ENCODE assay signal across 17 cellular contexts in genomic region chr9:76107487-76107886, GRCh38.
A peak's percentile ranks its signal among the peaks of the same experiment; 100 is the strongest.
DNase-seq lines count a peak whose midpoint lies in the region; ATAC-seq and TF ChIP-seq lines count a peak whose summit lies in the region.
"Had no signal": no experiment of that assay in that cellular context is flagged by ENCODE, and none has a peak within 500 bp of the region (broad histone marks: within the 10 kb centered on the region; RNA-seq: fewer than 3 reads in every experiment).

No MANE protein-coding gene starts in this region.

- DNase-seq in C1 segment of cervical spinal cord (lab: John Stamatoyannopoulos, UW), result peak in 8 of 14 donors; percentile 6 to 49 (median 10)
- peak; percentile 13 to 37 for DNase-seq in cardiac fibroblast (ENCODE audit: low read depth in 2 of 2)
- peak; percentile 36 for DNase-seq in left cardiac atrium
- DNase-seq in sigmoid colon, result peak; percentile 74
- no peak for DNase-seq in NCI-H1436 (lab: John Stamatoyannopoulos, UW)
- no peak for DNase-seq in glutamatergic neuron
- no peak for DNase-seq in activated CD4-positive, CD25-positive, alpha-beta regulatory T cell treated with anti-CD3 and anti-CD28 coated beads, Interleukin-2, amount 50 U/mL, for 72 hours
- DNase-seq: activated CD4-positive, alpha-beta T cell treated with anti-CD3 and anti-CD28 coated beads for 1 hour; activated naive CD4-positive, alpha-beta T cell treated with anti-CD3 and anti-CD28 coated beads, Interleukin-2, amount 10 ng/mL, durations not matched to agents 7 days and 5 days; AML-193; central memory CD4-positive, alpha-beta T cell; endodermal cell; mesenchymal stem cell; NCI-H1694 treated with DMSO at 0.1 percent for 48 hours; retina had no signal

- no peak overlapping the region for H3K4me3 ChIP-seq in cardiac fibroblast (replicated peaks in 1 of 2; ENCODE audit: low read depth in 2 of 2, low read length in 2 of 2)
- no peak overlapping the region for H3K4me3 ChIP-seq in sigmoid colon

- intact Hi-C loops in left cardiac atrium (cut with DNase I) (no loop called here), sigmoid colon (cut with DNase I) (no loop called here)

- H3K27me3 Mint-ChIP-seq in glutamatergic neuron (ENCODE audit: unreplicated experiment), result no peaks in the 10 kb centered on the region
- H3K27me3 Mint-ChIP-seq: activated naive CD4-positive, alpha-beta T cell treated with anti-CD3 and anti-CD28 coated beads, Interleukin-2, amount 10 ng/mL, durations not matched to agents 7 days and 5 days had no signal

- no peak for TF ChIP-seq EP300 in sigmoid colon (IDR thresholded peaks at IDR 0.05)

- H3K9me3 ChIP-seq in sigmoid colon, result no peaks in the 10 kb centered on the region

- peaks cover 7% of the 10 kb centered on the region for H3K4me1 Mint-ChIP-seq in glutamatergic neuron (ENCODE audit: low read depth, unreplicated experiment)
- H3K4me1 Mint-ChIP-seq: activated naive CD4-positive, alpha-beta T cell treated with anti-CD3 and anti-CD28 coated beads, Interleukin-2, amount 10 ng/mL, durations not matched to agents 7 days and 5 days; endodermal cell; neural crest cell had no signal

- peak; percentile 92 to 93 for ATAC-seq in left cardiac atrium
- ATAC-seq in HG02588 (IDR thresholded peaks at IDR 0.05; ENCODE audit: unreplicated experiment), result no peak

- 83 to 89% methylated on average over 4 of the region's 4 CpGs for WGBS in sigmoid colon, 2 donors

- no peaks in the 10 kb centered on the region for H3K36me3 ChIP-seq in sigmoid colon

- no peak overlapping the region for H3K27ac Mint-ChIP-seq in glutamatergic neuron (ENCODE audit: unreplicated experiment)
- H3K27ac Mint-ChIP-seq: activated naive CD4-positive, alpha-beta T cell treated with anti-CD3 and anti-CD28 coated beads, Interleukin-2, amount 10 ng/mL, durations not matched to agents 7 days and 5 days; endodermal cell had no signal

- H3K4me1 ChIP-seq in sigmoid colon, result peaks cover 0 to 53% (median 27%) of the 10 kb centered on the region in 4 donors

- H3K9me3 Mint-ChIP-seq in glutamatergic neuron (ENCODE audit: unreplicated experiment), result no peaks in the 10 kb centered on the region
- H3K9me3 Mint-ChIP-seq: activated naive CD4-positive, alpha-beta T cell treated with anti-CD3 and anti-CD28 coated beads, Interleukin-2, amount 10 ng/mL, durations not matched to agents 7 days and 5 days; endodermal cell; neural crest cell had no signal

- no peak overlapping the region for H3K4me3 Mint-ChIP-seq in glutamatergic neuron (ENCODE audit: unreplicated experiment)
- H3K4me3 Mint-ChIP-seq: activated naive CD4-positive, alpha-beta T cell treated with anti-CD3 and anti-CD28 coated beads, Interleukin-2, amount 10 ng/mL, durations not matched to agents 7 days and 5 days; endodermal cell; neural crest cell had no signal

- TF ChIP-seq POLR2A in sigmoid colon (IDR thresholded peaks at IDR 0.05), result no peak

- TF ChIP-seq CTCF in cardiac fibroblast (IDR thresholded peaks at IDR 0.05; ENCODE audit: low read depth, low read length) (no peak), sigmoid colon (IDR thresholded peaks at IDR 0.05) (no peak), glutamatergic neuron (IDR thresholded peaks at IDR 0.05; ENCODE audit: partially characterized antibody, unreplicated experiment) (no peak)

- peak overlapping the region in 2 of 4 donors; percentile 39 to 86 for H3K27ac ChIP-seq in sigmoid colon

- no peaks in the 10 kb centered on the region for H3K27me3 ChIP-seq in sigmoid colon

- H3K36me3 Mint-ChIP-seq in glutamatergic neuron (ENCODE audit: unreplicated experiment), result no peaks in the 10 kb centered on the region

Comparison
In these comparisons a context has a peak if more than half of its experiments do, and no peak if none do; other contexts are left out.
1. DNase-seq: peak in C1 segment of cervical spinal cord (8 of 14), cardiac fibroblast (2 of 2), left cardiac atrium (single experiment) and sigmoid colon (single experiment); none in NCI-H1436 (single experiment), glutamatergic neuron (single experiment) and activated CD4-positive, CD25-positive, alpha-beta regulatory T cell treated with anti-CD3 and anti-CD28 coated beads, Interleukin-2, amount 50 U/mL, for 72 hours (single experiment).